In genomic region chr7:137453356-137453755, GRCh38 we compare ENCODE assay signal across 2 cellular contexts.
TF ChIP-seq lines count a peak whose summit lies in the region.

No MANE protein-coding gene starts in this region.

TF ChIP-seq in IMR-90, 13 proteins besides CTCF, POLR2A, EP300 and RAD21:
- TF ChIP-seq RFX5 (IDR thresholded peaks at IDR 0.05; ENCODE audit: low read depth, low read length) (no peak), USF2 (IDR thresholded peaks at IDR 0.05; ENCODE audit: low read depth, low read length) (no peak), RCOR1 (IDR thresholded peaks at IDR 0.05; ENCODE audit: insufficient replicate concordance, low read length) (no peak), BHLHE40 (IDR thresholded peaks at IDR 0.05; ENCODE audit: low read depth, low read length) (no peak), CEBPB (IDR thresholded peaks at IDR 0.05; ENCODE audit: low read depth, low read length) (no peak), CHD1 (IDR thresholded peaks at IDR 0.05; ENCODE audit: low read depth, low read length) (no peak), NFE2L2 (IDR thresholded peaks at IDR 0.05; ENCODE audit: low read depth, low read length) (no peak), FOS (IDR thresholded peaks at IDR 0.05; ENCODE audit: low read depth, low read length) (no peak), ELK1 (IDR thresholded peaks at IDR 0.05; ENCODE audit: borderline replicate concordance, low read depth, low read length) (no peak), MAFK (IDR thresholded peaks at IDR 0.05; ENCODE audit: low read depth, low read length) (no peak), SMC3 (IDR thresholded peaks at IDR 0.05; ENCODE audit: low read depth, low read length) (no peak), MAZ (IDR thresholded peaks at IDR 0.05; ENCODE audit: borderline replicate concordance, low read depth, low read length) (no peak), MXI1 (IDR thresholded peaks at IDR 0.05; ENCODE audit: borderline replicate concordance, low read depth, low read length) (no peak)

TF ChIP-seq in H1, 55 proteins besides CTCF, POLR2A, EP300 and RAD21:
- TF ChIP-seq FOSL1 (IDR thresholded peaks at IDR 0.05; ENCODE audit: insufficient read depth, low read depth, low read length) (no peak), MAFK (IDR thresholded peaks at IDR 0.05; ENCODE audit: low read depth, low read length) (no peak), BRCA1 (IDR thresholded peaks at IDR 0.05; ENCODE audit: low read depth, low read length) (no peak), ASH2L (IDR thresholded peaks at IDR 0.05; ENCODE audit: low read length) (no peak), TEAD4 (IDR thresholded peaks at IDR 0.05; ENCODE audit: low read depth, low read length) (no peak), ATF3 (IDR thresholded peaks at IDR 0.05; ENCODE audit: insufficient read depth, low read depth, low read length) (no peak), SIX5 (IDR thresholded peaks at IDR 0.05; ENCODE audit: low read depth, low read length) (no peak), TAF1 (IDR thresholded peaks at IDR 0.05; ENCODE audit: low read depth, low read length) (no peak), GABPA (IDR thresholded peaks at IDR 0.05; ENCODE audit: borderline replicate concordance, insufficient read depth, low read length) (no peak), SP4 (IDR thresholded peaks at IDR 0.05; ENCODE audit: low read length) (no peak), PHF8 (conservative IDR thresholded peaks at IDR 0.05; ENCODE audit: low read depth, low read length) (no peak), EZH2 (IDR thresholded peaks at IDR 0.05; ENCODE audit: low read depth, low read length, severe bottlenecking) (no peak), JUN (IDR thresholded peaks at IDR 0.05; ENCODE audit: low read depth, low read length) (no peak), SRF (IDR thresholded peaks at IDR 0.05; ENCODE audit: low read depth, low read length) (no peak), CBX8 (IDR thresholded peaks at IDR 0.05; ENCODE audit: borderline replicate concordance, low read depth, low read length) (no peak)
